In the genomic region with DNA sequence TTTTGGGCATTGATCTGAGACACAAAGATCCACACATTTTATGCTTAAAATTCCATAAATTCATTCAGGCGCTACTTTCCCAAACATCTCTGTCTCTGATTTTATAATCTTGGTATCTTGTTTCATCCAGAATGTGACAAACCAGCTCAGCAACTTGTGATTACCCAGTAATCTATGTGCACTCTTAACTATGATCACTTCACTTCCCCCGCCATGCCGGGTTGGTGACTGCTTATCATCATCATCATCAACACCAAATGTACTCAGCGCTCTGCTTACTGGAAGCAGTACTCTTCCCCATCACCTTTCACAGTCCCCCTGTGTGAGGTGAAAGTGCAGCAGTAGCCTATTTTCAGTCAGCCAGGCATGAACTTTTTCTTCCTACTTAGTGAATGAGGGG, we compare ENCODE assay signal across 1 cellular context.
TF ChIP-seq lines count a peak whose summit lies in the region.

No MANE protein-coding gene starts in this region.

TF ChIP-seq in SK-N-SH, 30 proteins besides CTCF, POLR2A, EP300 and RAD21 (continued from another document):
- no peak for TF ChIP-seq SMC3 (IDR thresholded peaks at IDR 0.05; ENCODE audit: low read depth, low read length)
